Comparison of ENCODE assay signal across 18 cellular contexts in genomic region chr2:237708491-237708890, GRCh38.
DNase-seq lines count a peak whose midpoint lies in the region; ATAC-seq and TF ChIP-seq lines count a peak whose summit lies in the region.
"Had no signal": no experiment of that assay in that cellular context is flagged by ENCODE, and none has a peak within 500 bp of the region (broad histone marks: within the 10 kb centered on the region; RNA-seq: fewer than 3 reads in every experiment).

No MANE protein-coding gene starts in this region.

- peak; percentile 80 for DNase-seq in DMS53 (lab: John Stamatoyannopoulos, UW)
- no peak for DNase-seq in DMS53 treated with DMSO at 0.1 percent for 48 hours (lab: John Stamatoyannopoulos, UW; ENCODE audit: unreplicated experiment)
- DNase-seq in ascending aorta (ENCODE audit: low spot score in 2 of 2) = peak in 1 of 2 donors; percentile 64
- no peak for DNase-seq in lower lobe of right lung
- DNase-seq in SKM-1 (lab: John Stamatoyannopoulos, UW; ENCODE audit: unreplicated experiment) = no peak
- DNase-seq in SJCRH30 = no peak
- no peak for DNase-seq in A172 (ENCODE audit: low spot score)
- DNase-seq: activated CD8-positive, alpha-beta memory T cell treated with anti-CD3 and anti-CD28 coated beads, Interleukin-2, amount 50 U/mL, for 4 hours; activated naive CD8-positive, alpha-beta T cell treated with anti-CD3 and anti-CD28 coated beads, Interleukin-2, amount 10 ng/mL, durations not matched to agents 7 days and 5 days; C1 segment of cervical spinal cord; endodermal cell; foreskin keratinocyte; MM.1S; NCI-H2029 treated with DMSO at 0.1 percent for 48 hours; NCI-H774 had no signal

- H3K36me3 Mint-ChIP-seq in stimulated activated memory B cell treated with anti-CD40 and anti-IgM and Interleukin-4, amounts not matched to agents 10 μg/mL and 1 μg/mL and 100 μg/mL, for 72 hours = peaks cover 62% of the 10 kb centered on the region

- H3K27me3 Mint-ChIP-seq in stimulated activated memory B cell treated with anti-CD40 and anti-IgM and Interleukin-4, amounts not matched to agents 10 μg/mL and 1 μg/mL and 100 μg/mL, for 72 hours = no peaks in the 10 kb centered on the region
- H3K27me3 Mint-ChIP-seq: activated naive CD8-positive, alpha-beta T cell treated with anti-CD3 and anti-CD28 coated beads, Interleukin-2, amount 10 ng/mL, durations not matched to agents 7 days and 5 days had no signal

- H3K4me3 ChIP-seq in ascending aorta (no peak overlapping the region), lower lobe of right lung (no peak overlapping the region), SJCRH30 (no peak overlapping the region)
- H3K4me3 ChIP-seq: HAP-1 had no signal

- TF ChIP-seq CTCF in ascending aorta (IDR thresholded peaks at IDR 0.05) (no peak), lower lobe of right lung (IDR thresholded peaks at IDR 0.05) (no peak)

- H3K27ac Mint-ChIP-seq in stimulated activated memory B cell treated with anti-CD40 and anti-IgM and Interleukin-4, amounts not matched to agents 10 μg/mL and 1 μg/mL and 100 μg/mL, for 72 hours = peak overlapping the region; percentile 95
- H3K27ac Mint-ChIP-seq: activated naive CD8-positive, alpha-beta T cell treated with anti-CD3 and anti-CD28 coated beads, Interleukin-2, amount 10 ng/mL, durations not matched to agents 7 days and 5 days; endodermal cell had no signal

- ATAC-seq in lower lobe of right lung = peak in 1 of 2 donors; percentile 50
- ATAC-seq in stimulated activated memory B cell treated with anti-CD40 and anti-IgM and Interleukin-4, amounts not matched to agents 10 μg/mL and 1 μg/mL and 100 μg/mL, for 72 hours = no peak
- ATAC-seq: foreskin keratinocyte had no signal

- intact Hi-C loops in ascending aorta (cut with DNase I) (no loop called here), lower lobe of right lung (cut with DNase I) (no loop called here)

- no peak overlapping the region for H3K4me3 Mint-ChIP-seq in stimulated activated memory B cell treated with anti-CD40 and anti-IgM and Interleukin-4, amounts not matched to agents 10 μg/mL and 1 μg/mL and 100 μg/mL, for 72 hours
- H3K4me3 Mint-ChIP-seq: activated naive CD8-positive, alpha-beta T cell treated with anti-CD3 and anti-CD28 coated beads, Interleukin-2, amount 10 ng/mL, durations not matched to agents 7 days and 5 days; endodermal cell had no signal

- H3K36me3 ChIP-seq in ascending aorta (peaks cover 27 to 43% of the 10 kb centered on the region in 2 donors), lower lobe of right lung (peaks cover 51% of the 10 kb centered on the region), SJCRH30 (peaks cover 26% of the 10 kb centered on the region; the same call in 1 of the 2 replicates)
- H3K36me3 ChIP-seq: HAP-1 had no signal

- H3K9me3 ChIP-seq in ascending aorta (no peaks in the 10 kb centered on the region), lower lobe of right lung (no peaks in the 10 kb centered on the region), SJCRH30 (replicated peaks) (no peaks in the 10 kb centered on the region)
- H3K9me3 ChIP-seq: HAP-1 had no signal

- H3K27me3 ChIP-seq in ascending aorta (no peaks in the 10 kb centered on the region), lower lobe of right lung (ENCODE audit: low read depth) (no peaks in the 10 kb centered on the region), SJCRH30 (no peaks in the 10 kb centered on the region)
- H3K27me3 ChIP-seq: foreskin keratinocyte had no signal

- H3K9me3 Mint-ChIP-seq in stimulated activated memory B cell treated with anti-CD40 and anti-IgM and Interleukin-4, amounts not matched to agents 10 μg/mL and 1 μg/mL and 100 μg/mL, for 72 hours = no peaks in the 10 kb centered on the region
- H3K9me3 Mint-ChIP-seq: activated naive CD8-positive, alpha-beta T cell treated with anti-CD3 and anti-CD28 coated beads, Interleukin-2, amount 10 ng/mL, durations not matched to agents 7 days and 5 days; endodermal cell had no signal

- H3K27ac ChIP-seq in ascending aorta = peak overlapping the region; percentile 97 to 99
- H3K27ac ChIP-seq in lower lobe of right lung = peak overlapping the region; percentile 84
- no peak overlapping the region for H3K27ac ChIP-seq in SJCRH30
- H3K27ac ChIP-seq: 22Rv1, foreskin keratinocyte had no signal

- H3K4me1 ChIP-seq in ascending aorta = peaks cover 32 to 42% of the 10 kb centered on the region in 2 donors
- H3K4me1 ChIP-seq in lower lobe of right lung = peaks cover 77% of the 10 kb centered on the region
- H3K4me1 ChIP-seq in SJCRH30 = peaks cover 6% of the 10 kb centered on the region; the same call in 1 of the 2 replicates

- H3K4me1 Mint-ChIP-seq in stimulated activated memory B cell treated with anti-CD40 and anti-IgM and Interleukin-4, amounts not matched to agents 10 μg/mL and 1 μg/mL and 100 μg/mL, for 72 hours = peaks cover 73% of the 10 kb centered on the region
